In genomic region chr14:105474478-105475268, GRCh38 we compare ENCODE assay signal across 8 cellular contexts. TPM values are rescaled to one million over a fixed set of nuclear protein-coding genes. Genes with fewer than 3 reads are reported as not detected.
DNase-seq lines count a peak whose midpoint lies in the region; ATAC-seq lines count a peak whose summit lies in the region.

TSS of gene CRIP2 (plus strand) at chr14:105474821. CDS start at chr14:105474863, 42 bp downstream.

- DNase-seq in NCI-H446 (lab: John Stamatoyannopoulos, UW), result peak; percentile 49 to 74
- no peak for DNase-seq in NCI-H446 treated with DMSO at 0.1 percent for 48 hours (lab: John Stamatoyannopoulos, UW)
- peak; percentile 39 for DNase-seq in NCI-H128 (lab: John Stamatoyannopoulos, UW; ENCODE audit: unreplicated experiment)
- peak; percentile 34 for DNase-seq in activated naive CD4-positive, alpha-beta T cell treated with anti-CD3 and anti-CD28 coated beads, Interleukin-2, amount 50 U/mL, for 16 hours
- DNase-seq in glomerular endothelial cell (ENCODE audit: extremely low read depth, low read depth, low spot score), result no peak
- DNase-seq in occipital lobe (lab: John Stamatoyannopoulos, UW), result no peak

- ATAC-seq in GM18511 (IDR thresholded peaks at IDR 0.05; ENCODE audit: unreplicated experiment), result no peak
- no peak for ATAC-seq in HG03439 (IDR thresholded peaks at IDR 0.05; ENCODE audit: unreplicated experiment)

RNA-seq across cellular contexts. Expression of gene CRIP2, which starts in this region (rescaled TPM):
- total RNA-seq in glomerular endothelial cell (515 and 575 TPM in 2 replicates), occipital lobe (70.2 TPM)

Comparison
In these comparisons a context has a peak if more than half of its experiments do, and no peak if none do; other contexts are left out.
1. DNase-seq: peak in NCI-H446 (2 of 2), NCI-H128 (single experiment) and activated naive CD4-positive, alpha-beta T cell treated with anti-CD3 and anti-CD28 coated beads, Interleukin-2, amount 50 U/mL, for 16 hours (single experiment); none in NCI-H446 treated with DMSO at 0.1 percent for 48 hours (single experiment), glomerular endothelial cell (single experiment) and occipital lobe (single experiment).